In genomic region chr10:78774614-78774998, GRCh38 we compare ENCODE assay signal across 14 cellular contexts.
DNase-seq lines count a peak whose midpoint lies in the region; ATAC-seq and TF ChIP-seq lines count a peak whose summit lies in the region.
"Had no signal": no experiment of that assay in that cellular context is flagged by ENCODE, and none has a peak within 500 bp of the region (broad histone marks: within the 10 kb centered on the region; RNA-seq: fewer than 3 reads in every experiment).

No MANE protein-coding gene starts in this region.

- H3K27ac Mint-ChIP-seq in chondrocyte (ENCODE audit: unreplicated experiment): peak overlapping the region; percentile 80
- H3K27ac Mint-ChIP-seq: activated naive CD4-positive, alpha-beta T cell treated with anti-CD3 and anti-CD28 coated beads, Interleukin-2, amount 50 U/mL, for 24 hours; naive thymus-derived CD4-positive, alpha-beta T cell; stimulated activated effector memory CD8-positive, alpha-beta T cell treated with anti-CD3 and anti-CD28 coated beads, Interleukin-12 subunit alpha, Interleukin-12 subunit beta, amount 100 ng/mL, for 72 hours had no signal

- no peaks in the 10 kb centered on the region for H3K27me3 Mint-ChIP-seq in chondrocyte (ENCODE audit: low read depth)
- H3K27me3 Mint-ChIP-seq: activated naive CD4-positive, alpha-beta T cell treated with anti-CD3 and anti-CD28 coated beads, Interleukin-2, amount 50 U/mL, for 24 hours had no signal

- H3K9me3 Mint-ChIP-seq in chondrocyte (ENCODE audit: low read depth): no peaks in the 10 kb centered on the region
- H3K9me3 Mint-ChIP-seq: activated naive CD4-positive, alpha-beta T cell treated with anti-CD3 and anti-CD28 coated beads, Interleukin-2, amount 50 U/mL, for 24 hours; naive thymus-derived CD4-positive, alpha-beta T cell; stimulated activated effector memory CD8-positive, alpha-beta T cell treated with anti-CD3 and anti-CD28 coated beads, Interleukin-12 subunit alpha, Interleukin-12 subunit beta, amount 100 ng/mL, for 72 hours had no signal

- H3K79me2 ChIP-seq in smooth muscle cell (ENCODE audit: low read depth): no peaks in the 10 kb centered on the region

- no peak overlapping the region for H2AFZ ChIP-seq in smooth muscle cell (ENCODE audit: low read depth)

- H3K4me1 ChIP-seq in Peyer's patch (peaks cover 0 to 22% (median 0%) of the 10 kb centered on the region in 4 donors), mesodermal cell (ENCODE audit: control insufficient read depth, insufficient read depth, low read length, poor library complexity, severe bottlenecking) (peaks cover 27% of the 10 kb centered on the region), smooth muscle cell (ENCODE audit: low read depth) (peaks cover 16% of the 10 kb centered on the region), mucosa of descending colon (ENCODE audit: low read depth) (peaks cover 6% of the 10 kb centered on the region)

- H3K4me3 ChIP-seq in Peyer's patch (no peak overlapping the region), mesodermal cell (ENCODE audit: extremely low read depth, insufficient read depth, low read length, poor library complexity, severe bottlenecking) (no peak overlapping the region), smooth muscle cell (no peak overlapping the region), mucosa of descending colon (no peak overlapping the region)
- H3K4me3 ChIP-seq: BLaER1 treated with 17β-estradiol and CSF1 and Interleukin-3, amounts not matched to agents 10 nM and 100 nM had no signal

- ATAC-seq in HG03442 (IDR thresholded peaks at IDR 0.05; ENCODE audit: unreplicated experiment) (no peak), mucosa of descending colon (no peak)
- ATAC-seq: naive thymus-derived CD4-positive, alpha-beta T cell; stimulated activated effector memory CD8-positive, alpha-beta T cell treated with anti-CD3 and anti-CD28 coated beads, Interleukin-12 subunit alpha, Interleukin-12 subunit beta, amount 100 ng/mL, for 72 hours had no signal

- H4K20me1 ChIP-seq in smooth muscle cell (ENCODE audit: low read depth): no peaks in the 10 kb centered on the region
- H4K20me1 ChIP-seq: BLaER1 treated with 17β-estradiol and CSF1 and Interleukin-3, amounts not matched to agents 10 nM and 100 nM had no signal

- H3K36me3 Mint-ChIP-seq in chondrocyte (ENCODE audit: low read depth): no peaks in the 10 kb centered on the region
- H3K36me3 Mint-ChIP-seq: activated naive CD4-positive, alpha-beta T cell treated with anti-CD3 and anti-CD28 coated beads, Interleukin-2, amount 50 U/mL, for 24 hours; naive thymus-derived CD4-positive, alpha-beta T cell; stimulated activated effector memory CD8-positive, alpha-beta T cell treated with anti-CD3 and anti-CD28 coated beads, Interleukin-12 subunit alpha, Interleukin-12 subunit beta, amount 100 ng/mL, for 72 hours had no signal

- peaks cover 14% of the 10 kb centered on the region for H3F3A ChIP-seq in smooth muscle cell (ENCODE audit: low read depth)

- no peak overlapping the region for H3K9ac ChIP-seq in smooth muscle cell (ENCODE audit: low read depth)
- H3K9ac ChIP-seq: BLaER1 treated with 17β-estradiol and CSF1 and Interleukin-3, amounts not matched to agents 10 nM and 100 nM had no signal

- H3K27ac ChIP-seq in Peyer's patch (peak overlapping the region in 3 of 4 donors; percentile 13 to 60 (median 54)), mesodermal cell (ENCODE audit: low read depth, low read length, severe bottlenecking) (peak overlapping the region; percentile 16), smooth muscle cell (ENCODE audit: low read depth) (peak overlapping the region; percentile 26)
- H3K27ac ChIP-seq: BLaER1 treated with 17β-estradiol and CSF1 and Interleukin-3, amounts not matched to agents 10 nM and 100 nM had no signal

- no peak overlapping the region for H3K4me3 Mint-ChIP-seq in chondrocyte (ENCODE audit: unreplicated experiment)
- H3K4me3 Mint-ChIP-seq: activated naive CD4-positive, alpha-beta T cell treated with anti-CD3 and anti-CD28 coated beads, Interleukin-2, amount 50 U/mL, for 24 hours; naive thymus-derived CD4-positive, alpha-beta T cell; stimulated activated effector memory CD8-positive, alpha-beta T cell treated with anti-CD3 and anti-CD28 coated beads, Interleukin-12 subunit alpha, Interleukin-12 subunit beta, amount 100 ng/mL, for 72 hours had no signal

- intact Hi-C loops in mucosa of descending colon (cut with DNase I, micrococcal nuclease): no loop called here

- TF ChIP-seq CTCF in Peyer's patch (IDR thresholded peaks at IDR 0.05): no peak
- TF ChIP-seq CTCF in chondrocyte (IDR thresholded peaks at IDR 0.05): no peak
- TF ChIP-seq CTCF in smooth muscle cell (IDR thresholded peaks at IDR 0.05; ENCODE audit: borderline replicate concordance, insufficient read depth, poor library complexity, severe bottlenecking): no peak
- TF ChIP-seq CTCF in mucosa of descending colon (IDR thresholded peaks at IDR 0.05): no peak

- H3K9me3 ChIP-seq in Peyer's patch (no peaks in the 10 kb centered on the region), mesodermal cell (ENCODE audit: control insufficient read depth, low read length) (no peaks in the 10 kb centered on the region), smooth muscle cell (replicated peaks; ENCODE audit: low read depth) (no peaks in the 10 kb centered on the region), mucosa of descending colon (no peaks in the 10 kb centered on the region)

- peaks cover 63% of the 10 kb centered on the region for H3K4me1 Mint-ChIP-seq in chondrocyte (ENCODE audit: low read depth)
- H3K4me1 Mint-ChIP-seq: activated naive CD4-positive, alpha-beta T cell treated with anti-CD3 and anti-CD28 coated beads, Interleukin-2, amount 50 U/mL, for 24 hours; naive thymus-derived CD4-positive, alpha-beta T cell; stimulated activated effector memory CD8-positive, alpha-beta T cell treated with anti-CD3 and anti-CD28 coated beads, Interleukin-12 subunit alpha, Interleukin-12 subunit beta, amount 100 ng/mL, for 72 hours had no signal

- H3K27me3 ChIP-seq in Peyer's patch: no peaks in the 10 kb centered on the region
- H3K27me3 ChIP-seq in smooth muscle cell (ENCODE audit: low read depth): no peaks in the 10 kb centered on the region
- H3K27me3 ChIP-seq: BLaER1 treated with 17β-estradiol and CSF1 and Interleukin-3, amounts not matched to agents 10 nM and 100 nM had no signal

- no peaks in the 10 kb centered on the region for H3K36me3 ChIP-seq in Peyer's patch
- H3K36me3 ChIP-seq in mesodermal cell (ENCODE audit: control insufficient read depth, insufficient read depth, low read length): no peaks in the 10 kb centered on the region
- no peaks in the 10 kb centered on the region for H3K36me3 ChIP-seq in smooth muscle cell (ENCODE audit: low read depth)
- no peaks in the 10 kb centered on the region for H3K36me3 ChIP-seq in mucosa of descending colon (ENCODE audit: low read depth)
- H3K36me3 ChIP-seq: BLaER1 treated with 17β-estradiol and CSF1 and Interleukin-3, amounts not matched to agents 10 nM and 100 nM had no signal

- no peak for TF ChIP-seq POLR2A in Peyer's patch (IDR thresholded peaks at IDR 0.05)

- H3K4me2 ChIP-seq in smooth muscle cell: no peak overlapping the region
- H3K4me2 ChIP-seq: BLaER1 treated with 17β-estradiol and CSF1 and Interleukin-3, amounts not matched to agents 10 nM and 100 nM had no signal

- DNase-seq in Peyer's patch: peak in 1 of 3 donors; percentile 24
- no peak for DNase-seq in chondrocyte (ENCODE audit: low spot score)
- DNase-seq in smooth muscle cell (lab: John Stamatoyannopoulos, UW; ENCODE audit: unreplicated experiment): no peak
- DNase-seq in midbrain (lab: John Stamatoyannopoulos, UW): no peak
- no peak for DNase-seq in mucosa of descending colon
- no peak for DNase-seq in stimulated activated CD4-positive, alpha-beta T cell treated with anti-CD3 and anti-CD28 coated beads, Interleukin-4, amount 100 ng/mL, for 1 hour
- DNase-seq: naive thymus-derived CD4-positive, alpha-beta T cell; NCI-H187 treated with DMSO at 0.1 percent for 48 hours; NCI-H526 treated with DMSO at 0.1 percent for 48 hours had no signal

- 71 to 72% methylated on average over 6 of the region's 6 CpGs for WGBS in mesodermal cell (ENCODE audit: insufficient coverage in 2 of 2), 2 experiments
- 71% methylated on average over 6 of the region's 6 CpGs for WGBS in smooth muscle cell (ENCODE audit: low lambda C conversion rate)
